ENCODE assay signal across 10 cellular contexts in genomic region chr1:181126871-181127587, GRCh38. TPM values are rescaled to one million over a fixed set of nuclear protein-coding genes. Genes with fewer than 3 reads are reported as not detected.
DNase-seq lines count a peak whose midpoint lies in the region; ATAC-seq, FAIRE-seq and TF ChIP-seq lines count a peak whose summit lies in the region.
"Had no signal": no experiment of that assay in that cellular context is flagged by ENCODE, and none has a peak within 500 bp of the region (broad histone marks: within the 10 kb centered on the region; RNA-seq: fewer than 3 reads in every experiment).

No MANE protein-coding gene starts in this region.

- WGBS in H1 (ENCODE audit: extremely low coverage in 1 of 2, insufficient coverage in 1 of 2, insufficient read length in 1 of 2, insufficient replicate concordance in 2 of 2, low coverage in 1 of 2, low lambda C conversion rate in 2 of 2, missing lambda C conversion rate in 1 of 2), 2 experiments: 63% methylated on average over 10 of the region's 10 CpGs; no CpG with 5 or more reads in 1 of the 2 experiments
- WGBS in aorta, 2 donors: 79 to 80% methylated on average over 10 of the region's 10 CpGs

- H3K36me3 ChIP-seq in H1 (ENCODE audit: control insufficient read depth in 2 of 4, insufficient read depth in 4 of 4, low read length in 3 of 4) (no peaks in the 10 kb centered on the region), aorta (ENCODE audit: control insufficient read depth in 1 of 2, insufficient read depth in 2 of 2, low read length in 1 of 2) (no peaks in the 10 kb centered on the region)
- H3K36me3 ChIP-seq: BLaER1 had no signal

- H2BK15ac ChIP-seq in H1 (ENCODE audit: low read length): 0 out of 2 replicates have a peak overlapping the region, but pooled peaks have one; percentile 32

- H3K23me2 ChIP-seq in H1 (ENCODE audit: low read depth, low read length): no peaks in the 10 kb centered on the region

- no peak overlapping the region for H4K5ac ChIP-seq in H1 (ENCODE audit: insufficient read length, low read depth, low read length)

- H2BK12ac ChIP-seq in H1 (ENCODE audit: low read depth, low read length): 0 out of 2 replicates have a peak overlapping the region, but pooled peaks have one; percentile 31

- no peak for FAIRE-seq in H1 (lab: Jason Lieb, UNC)

- H4K8ac ChIP-seq in H1 (ENCODE audit: extremely low read depth, insufficient read depth, low read length): no peak overlapping the region; the same call in 1 of the 2 replicates

- intact Hi-C loops in aorta (cut with DNase I): no loop called here

- H3K27ac ChIP-seq in H1 (ENCODE audit: low read depth, low read length) (no peak overlapping the region), aorta (ENCODE audit: low read depth in 1 of 2, low read length in 2 of 2) (no peak overlapping the region)

- H3K27me3 ChIP-seq in H1 (replicated peaks in 1 of 4; ENCODE audit: control insufficient read depth in 3 of 4, extremely low read depth in 1 of 4, insufficient read depth in 3 of 4, low read length in 3 of 4): no peaks in the 10 kb centered on the region; a peak in 1 of 7 replicates
- H3K27me3 ChIP-seq in aorta (ENCODE audit: control insufficient read depth in 1 of 2, insufficient read depth in 2 of 2, low read length in 1 of 2): no peaks in the 10 kb centered on the region
- H3K27me3 ChIP-seq: BLaER1 had no signal

- TF ChIP-seq EP300 in H1 (IDR thresholded peaks at IDR 0.05; ENCODE audit: borderline replicate concordance in 1 of 2, low read depth in 2 of 2, low read length in 2 of 2): no peak

- no peak overlapping the region for H3K9ac ChIP-seq in H1 (replicated peaks in 1 of 4; ENCODE audit: extremely low read depth in 1 of 4, low read depth in 3 of 4, low read length in 3 of 4)

- no peaks in the 10 kb centered on the region for H3K79me2 ChIP-seq in H1 (ENCODE audit: control insufficient read depth in 1 of 2, insufficient read depth in 2 of 2, low read length in 2 of 2)

- no peak overlapping the region for H2AK5ac ChIP-seq in H1 (ENCODE audit: low read depth, low read length)

- no peak overlapping the region for H3K23ac ChIP-seq in H1 (ENCODE audit: insufficient read length)

- H3K18ac ChIP-seq in H1 (ENCODE audit: extremely low read depth, low read length): peak overlapping the region; percentile 48; the same call in 1 of the 2 replicates

- POLR2A ChIA-PET in HEK293T (lab: Yijun Ruan, JAX): interaction anchor here (1.7 to 2.7 kb wide), 2 partner anchors 22 to 38 kb away, joined by 6 to 10 read pairs; partner anchors contain the start of gene IER5
- POLR2A ChIA-PET in H1 (lab: Charles Lee; ENCODE audit: partially characterized antibody): interaction anchor here (0.8 to 3.8 kb wide), 6 partner anchors 10 to 955 kb away, joined by 3 to 37 read pairs (median 6); partner anchors contain the start of gene IER5

- 0 out of 2 replicates have a peak overlapping the region, but pooled peaks have one; percentile 61 for H2BK20ac ChIP-seq in H1 (ENCODE audit: low read length)

- no peak for TF ChIP-seq CTCF in H1 (IDR thresholded peaks at IDR 0.05; ENCODE audit: control extremely low read depth in 1 of 3, insufficient read depth in 1 of 3, low read depth in 1 of 3, low read length in 3 of 3)

- CTCF ChIA-PET in HEK293T (lab: Yijun Ruan, JAX) (interaction anchor here (0.6 to 1.4 kb wide), 6 partner anchors 7 to 245 kb away, joined by 3 to 13 read pairs (median 4); no protein-coding TSS in a partner anchor), H1 (lab: Charles Lee; ENCODE audit: partially characterized antibody) (interaction anchor here (0.6 to 4.7 kb wide), 19 partner anchors 9 to 185 kb away, joined by 3 to 28 read pairs (median 3); no protein-coding TSS in a partner anchor)

- no peak overlapping the region for H3K14ac ChIP-seq in H1 (ENCODE audit: insufficient read length)

- TF ChIP-seq POLR2A in H1 (IDR thresholded peaks at IDR 0.05; ENCODE audit: control extremely low read depth in 1 of 2, low read depth in 2 of 2, low read length in 2 of 2): no peak

- H3K9me3 ChIP-seq in H1 (ENCODE audit: insufficient read depth in 2 of 2, low read depth in 1 of 2, low read length in 1 of 2): no peaks in the 10 kb centered on the region
- H3K9me3 ChIP-seq in aorta (ENCODE audit: control insufficient read depth, low read length): no peaks in the 10 kb centered on the region
- H3K9me3 ChIP-seq: BLaER1 had no signal

- H2AFZ ChIP-seq in H1 (ENCODE audit: low read length): no peak overlapping the region

- no peak overlapping the region for H4K91ac ChIP-seq in H1 (replicated peaks; ENCODE audit: insufficient read length, low read length)

- H3K4me3 ChIP-seq in H1 (ENCODE audit: extremely low read depth in 1 of 4, insufficient read depth in 2 of 4, low read depth in 3 of 4, low read length in 4 of 4) (no peak overlapping the region), aorta (ENCODE audit: low read length in 2 of 2) (no peak overlapping the region)
- H3K4me3 ChIP-seq: BLaER1 had no signal

- DNase-seq in A172 (ENCODE audit: low spot score): peak; percentile 71
- DNase-seq in HEK293T (ENCODE audit: extremely low spot score): peak; percentile 55
- peak; percentile 60 to 73 for DNase-seq in NCI-H446 (lab: John Stamatoyannopoulos, UW)
- no peak for DNase-seq in H1 (ENCODE audit: low read depth in 1 of 2, low spot score in 2 of 2)
- no peak for DNase-seq in activated gamma-delta T cell (lab: John Stamatoyannopoulos, UW)
- no peak for DNase-seq in NK-92 (lab: John Stamatoyannopoulos, UW; ENCODE audit: unreplicated experiment)
- DNase-seq in aorta: no peak

- no peaks in the 10 kb centered on the region for H4K20me1 ChIP-seq in H1 (replicated peaks in 1 of 2; ENCODE audit: control insufficient read depth in 1 of 2, insufficient read depth in 2 of 2, low read length in 2 of 2)
- H4K20me1 ChIP-seq: BLaER1 had no signal

- no peak overlapping the region for H2BK120ac ChIP-seq in H1 (replicated peaks; ENCODE audit: low read depth, low read length)

- ATAC-seq in GM19351 (IDR thresholded peaks at IDR 0.05; ENCODE audit: unreplicated experiment) (no peak), aorta (ENCODE audit: low FRiP score) (no peak)
- ATAC-seq: activated CD4-positive, CD25-positive, alpha-beta regulatory T cell treated with anti-CD3 and anti-CD28 coated beads, Interleukin-2, amount 50 U/mL, for 24 hours had no signal

- no peak for TF ChIP-seq RAD21 in H1 (IDR thresholded peaks at IDR 0.05 in 1 of 2, conservative IDR thresholded peaks at IDR 0.05 in 1 of 2; ENCODE audit: low read depth in 2 of 2, low read length in 2 of 2)

- H3K4me1 ChIP-seq in H1 (replicated peaks in 1 of 4; ENCODE audit: control insufficient read depth in 3 of 4, insufficient read depth in 4 of 4, low read length in 3 of 4) (peaks cover 10 to 29% (median 21%) of the 10 kb centered on the region in 4 experiments), aorta (ENCODE audit: control insufficient read depth in 1 of 2, insufficient read depth in 2 of 2, low read length in 2 of 2) (no peaks in the 10 kb centered on the region)

- no peak overlapping the region for H3K4me2 ChIP-seq in H1 (ENCODE audit: insufficient read depth in 1 of 2, low read depth in 2 of 2, low read length in 2 of 2)

- H3K56ac ChIP-seq in H1 (replicated peaks; ENCODE audit: insufficient read length, low read depth, low read length): no peak overlapping the region

- no peak overlapping the region for H2BK5ac ChIP-seq in H1 (ENCODE audit: low read depth, low read length)

- H3K79me1 ChIP-seq in H1 (ENCODE audit: low read depth, low read length): no peaks in the 10 kb centered on the region

- no peak overlapping the region for H3K4ac ChIP-seq in H1 (replicated peaks; ENCODE audit: insufficient read length, low read depth, low read length)

TF ChIP-seq in HEK293T, 16 proteins besides CTCF, POLR2A, EP300 and RAD21:
- no peak for TF ChIP-seq FOXM1 (IDR thresholded peaks at IDR 0.05; ENCODE audit: borderline replicate concordance)
- no peak for TF ChIP-seq BHLHE40 (IDR thresholded peaks at IDR 0.05; ENCODE audit: borderline replicate concordance)
- peak; percentile 63; the same call in 1 of the 2 replicates for TF ChIP-seq ZNF384 (IDR thresholded peaks at IDR 0.05)
- TF ChIP-seq SUZ12 (IDR thresholded peaks at IDR 0.05): no peak
TF ChIP-seq in HEK293T: peak in this region for 1.

TF ChIP-seq in H1, 55 proteins besides CTCF, POLR2A, EP300 and RAD21:
- TF ChIP-seq SIX5 (IDR thresholded peaks at IDR 0.05; ENCODE audit: low read depth, low read length) (no peak), TAF7 (optimal IDR thresholded peaks at IDR 0.05; ENCODE audit: borderline replicate concordance, low read depth, low read length) (no peak), E2F6 (IDR thresholded peaks at IDR 0.05) (peak; percentile 37; the same call in 1 of the 2 replicates)

RNA-seq across cellular contexts. Expression of gene IER5, which starts 38.5 kb away (rescaled TPM):
- 41.9 and 45.0 TPM in 2 replicates for total RNA-seq in A172 (2014; rRNA removed; shearing (Covaris generic))
- total RNA-seq in H1 (2021; fragmentation: NEBNext Ultra II Directional; extraction: Animal tissue kit (Norgen Biotek cat#: 25700)): 7.1 and 7.7 TPM in 2 replicates
- 3.5 and 4.3 TPM in 2 replicates for polyA plus RNA-seq in H1 (2011; rRNA removed)
- 5.5 TPM for polyA plus RNA-seq in H1 (2011; cell fraction: cytosol; rRNA removed)
- polyA plus RNA-seq in H1 (2011; cell fraction: nucleus; rRNA removed): 6.0 TPM
- 7.1 to 7.5 TPM (median 7.2 TPM) in 4 replicates for polyA plus RNA-seq in H1 (2012, experiment 1 of 2)
- polyA plus RNA-seq in H1 (2012, experiment 2 of 2): 6.3 TPM
- 3.4 TPM for polyA plus RNA-seq in H1 (2013, experiment 1 of 2)
- 3.4 TPM for polyA plus RNA-seq in H1 (2013, experiment 2 of 2)
- 3.2 and 4.0 TPM in 2 replicates for polyA minus RNA-seq in H1 (2011; rRNA and poly(A)+ RNA removed)
- polyA minus RNA-seq in H1 (2011; cell fraction: cytosol; rRNA and poly(A)+ RNA removed): 6.9 TPM
- polyA minus RNA-seq in H1 (2011; cell fraction: nucleus; rRNA and poly(A)+ RNA removed): 14.5 TPM
- total RNA-seq in aorta: 10 to 100 TPM; 11.4 to 42.2 TPM
- polyA plus RNA-seq in aorta: 10 to 100 TPM in 1 of 2 donors, 1 to 10 TPM in 1; 7.4 to 11.5 TPM

Comparison
In these comparisons a context has a peak if more than half of its experiments do, and no peak if none do; other contexts are left out.
1. DNase-seq: peak in A172 (single experiment), HEK293T (single experiment) and NCI-H446 (2 of 2); none in H1 (0 of 2), activated gamma-delta T cell (single experiment), NK-92 (single experiment) and aorta (0 of 2).